In the genomic region with DNA sequence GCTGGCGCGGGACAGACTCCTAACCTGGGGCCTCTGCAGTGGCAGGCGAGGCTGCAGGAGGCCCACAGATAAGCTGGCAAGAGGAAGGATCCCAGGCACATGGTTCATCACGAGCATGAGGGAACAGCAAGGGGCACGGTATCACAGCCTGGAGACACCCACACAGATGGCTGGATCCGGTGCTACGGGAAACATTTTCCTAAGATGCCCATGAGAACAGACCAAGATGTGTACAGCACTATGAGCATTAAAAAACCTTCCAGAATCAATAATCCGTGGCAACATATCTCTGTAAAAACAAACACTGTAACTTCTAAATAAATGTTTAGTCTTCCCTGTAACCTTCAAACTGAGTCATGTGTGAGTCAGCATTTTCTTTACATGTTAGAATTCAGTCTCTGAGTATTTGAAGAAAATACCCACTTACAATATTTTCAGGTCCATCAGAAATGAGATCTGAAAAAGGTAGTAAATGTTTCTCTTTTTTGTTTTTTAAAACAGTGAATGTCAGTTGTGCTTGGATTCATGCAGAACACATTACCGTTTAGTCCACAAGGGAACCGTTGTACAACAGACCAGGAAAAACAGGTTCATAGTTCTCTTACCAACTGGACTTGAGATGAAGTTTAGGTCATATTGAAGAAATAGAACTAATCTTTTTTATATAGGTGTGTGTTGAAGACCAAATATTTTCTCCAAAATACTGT, we compare ENCODE assay signal across 10 cellular contexts.
DNase-seq lines count a peak whose midpoint lies in the region; TF ChIP-seq lines count a peak whose summit lies in the region.
"Had no signal": no experiment of that assay in that cellular context is flagged by ENCODE, and none has a peak within 500 bp of the region (broad histone marks: within the 10 kb centered on the region; RNA-seq: fewer than 3 reads in every experiment).

No MANE protein-coding gene starts in this region.

- H4K91ac ChIP-seq in H9 (ENCODE audit: insufficient read length, low read depth, low read length): no peak overlapping the region

- H2BK20ac ChIP-seq in H9 (ENCODE audit: low read depth, low read length, poor library complexity, severe bottlenecking): no peak overlapping the region

- no CpG with 5 or more reads among the region's 10 CpGs for WGBS in H9 (ENCODE audit: extremely low coverage, insufficient read length, low lambda C conversion rate)

- peak overlapping the region in 1 of 3 experiments; percentile 77; a peak in 1 of 7 replicates for H3K27ac Mint-ChIP-seq in H9
- H3K27ac Mint-ChIP-seq: activated naive CD4-positive, alpha-beta T cell treated with anti-CD3 and anti-CD28 coated beads, Interleukin-2, amount 50 U/mL, for 24 hours; stimulated activated effector memory CD8-positive, alpha-beta T cell treated with anti-CD3 and anti-CD28 coated beads, Interleukin-12 subunit alpha, Interleukin-12 subunit beta, amount 100 ng/mL, for 72 hours had no signal

- no peak overlapping the region for H2BK120ac ChIP-seq in H9 (ENCODE audit: low read depth, low read length, poor library complexity, severe bottlenecking)

- no peak overlapping the region for H3K27ac ChIP-seq in H9 (ENCODE audit: insufficient read length, low read depth, low read length)

- H3K4me1 Mint-ChIP-seq in H9: peaks cover 2 to 3% of the 10 kb centered on the region in 2 experiments; a peak in 2 of 4 replicates
- H3K4me1 Mint-ChIP-seq: activated naive CD4-positive, alpha-beta T cell treated with anti-CD3 and anti-CD28 coated beads, Interleukin-2, amount 50 U/mL, for 24 hours had no signal

- no peaks in the 10 kb centered on the region for H3K79me1 ChIP-seq in H9 (ENCODE audit: insufficient read depth, low read depth, low read length, poor library complexity, severe bottlenecking)

- no peaks in the 10 kb centered on the region for H3K9me3 Mint-ChIP-seq in H9
- H3K9me3 Mint-ChIP-seq: activated naive CD4-positive, alpha-beta T cell treated with anti-CD3 and anti-CD28 coated beads, Interleukin-2, amount 50 U/mL, for 24 hours; stimulated activated effector memory CD8-positive, alpha-beta T cell treated with anti-CD3 and anti-CD28 coated beads, Interleukin-12 subunit alpha, Interleukin-12 subunit beta, amount 100 ng/mL, for 72 hours had no signal

- peaks cover 2 to 26% (median 13%) of the 10 kb centered on the region in 3 experiments; a peak in 6 of 7 replicates for H3K36me3 Mint-ChIP-seq in H9 (ENCODE audit: insufficient read depth in 1 of 3, low read depth in 3 of 3)
- H3K36me3 Mint-ChIP-seq: activated naive CD4-positive, alpha-beta T cell treated with anti-CD3 and anti-CD28 coated beads, Interleukin-2, amount 50 U/mL, for 24 hours; stimulated activated effector memory CD8-positive, alpha-beta T cell treated with anti-CD3 and anti-CD28 coated beads, Interleukin-12 subunit alpha, Interleukin-12 subunit beta, amount 100 ng/mL, for 72 hours had no signal

- no peak overlapping the region for H2AK5ac ChIP-seq in H9 (ENCODE audit: insufficient read length, low read length)

- H3K27me3 Mint-ChIP-seq in H9 (ENCODE audit: low read depth): peaks cover 1% of the 10 kb centered on the region; the same call in 1 of the 2 replicates
- H3K27me3 Mint-ChIP-seq: activated naive CD4-positive, alpha-beta T cell treated with anti-CD3 and anti-CD28 coated beads, Interleukin-2, amount 50 U/mL, for 24 hours had no signal

- H3K27me3 ChIP-seq in MG63: no peaks in the 10 kb centered on the region
- H3K27me3 ChIP-seq in H9 (ENCODE audit: insufficient read depth, low read length): no peaks in the 10 kb centered on the region

- no peak overlapping the region for H2AFZ ChIP-seq in H9 (ENCODE audit: low read length)

- no peak overlapping the region for H3K4me3 Mint-ChIP-seq in H9
- H3K4me3 Mint-ChIP-seq: activated naive CD4-positive, alpha-beta T cell treated with anti-CD3 and anti-CD28 coated beads, Interleukin-2, amount 50 U/mL, for 24 hours; stimulated activated effector memory CD8-positive, alpha-beta T cell treated with anti-CD3 and anti-CD28 coated beads, Interleukin-12 subunit alpha, Interleukin-12 subunit beta, amount 100 ng/mL, for 72 hours had no signal

- H3K79me2 ChIP-seq in H9 (ENCODE audit: insufficient read depth, low read length): no peaks in the 10 kb centered on the region

- H3T11ph ChIP-seq in H9 (ENCODE audit: low read length): no peak overlapping the region

- H3K18ac ChIP-seq in H9 (ENCODE audit: insufficient read length, low read depth, low read length): no peak overlapping the region

- H3K23me2 ChIP-seq in H9 (ENCODE audit: insufficient read length, low read depth, low read length, poor library complexity, severe bottlenecking): no peaks in the 10 kb centered on the region

- H4K5ac ChIP-seq in H9 (ENCODE audit: insufficient read length, low read depth, low read length): no peak overlapping the region

- no peak overlapping the region for H3K23ac ChIP-seq in H9 (ENCODE audit: insufficient read length, low read depth, low read length)

- H2BK5ac ChIP-seq in H9 (ENCODE audit: insufficient read length, low read length): no peak overlapping the region

- H3K4me1 ChIP-seq in H9 (ENCODE audit: insufficient read depth, low read length): no peaks in the 10 kb centered on the region

- H2BK12ac ChIP-seq in H9 (ENCODE audit: insufficient read length, low read depth, low read length): no peak overlapping the region

- no peak overlapping the region for H3K4me3 ChIP-seq in AG10803 (ENCODE audit: low read length)
- H3K4me3 ChIP-seq in MG63: no peak overlapping the region
- no peak overlapping the region for H3K4me3 ChIP-seq in choroid plexus epithelial cell (ENCODE audit: low read depth, low read length)

- H3K14ac ChIP-seq in H9 (ENCODE audit: insufficient read depth, low read length): no peak overlapping the region

- H4K20me1 ChIP-seq in H9 (ENCODE audit: control insufficient read depth, insufficient read depth, insufficient read length): no peaks in the 10 kb centered on the region

- H3K56ac ChIP-seq in H9 (ENCODE audit: insufficient read length, low read depth, low read length): no peak overlapping the region

- DNase-seq in AG10803 (ENCODE audit: low read depth) (peak; percentile 70), MG63 (peak; percentile 80), choroid plexus epithelial cell (ENCODE audit: low read depth) (peak; percentile 70), myocyte (ENCODE audit: low read depth) (peak; percentile 50), H9 (no peak), NCI-H2081 (lab: John Stamatoyannopoulos, UW) (no peak), NCI-H345 treated with DMSO at 0.1 percent for 48 hours (lab: John Stamatoyannopoulos, UW; ENCODE audit: unreplicated experiment) (no peak)
- no peak for DNase-seq in effector CD8-positive, alpha-beta T cell (lab: John Stamatoyannopoulos, UW)

- H3K9ac ChIP-seq in H9 (ENCODE audit: extremely low read depth, insufficient read length, low read length): no peak overlapping the region

- no peaks in the 10 kb centered on the region for H3K36me3 ChIP-seq in MG63

- H4K8ac ChIP-seq in H9 (replicated peaks; ENCODE audit: insufficient read length, low read depth, low read length): no peak overlapping the region

- no peak overlapping the region for H3K4me2 ChIP-seq in H9 (ENCODE audit: insufficient read depth, insufficient read length, low read length)

- H2BK15ac ChIP-seq in H9 (ENCODE audit: low read depth, low read length): no peak overlapping the region

- H3K9me3 ChIP-seq in MG63 (no peaks in the 10 kb centered on the region), H9 (ENCODE audit: control insufficient read depth, low read depth, low read length) (no peaks in the 10 kb centered on the region)

- TF ChIP-seq CTCF in AG10803 (conservative IDR thresholded peaks at IDR 0.05; ENCODE audit: low read length): no peak; the same call in 1 of the 2 replicates
- TF ChIP-seq CTCF in choroid plexus epithelial cell (conservative IDR thresholded peaks at IDR 0.05; ENCODE audit: low read depth, low read length): no peak
- TF ChIP-seq CTCF in H9 (conservative IDR thresholded peaks at IDR 0.05): no peak

- H3K4ac ChIP-seq in H9 (ENCODE audit: low read depth, low read length): no peak overlapping the region

Comparison
In these comparisons a context has a peak if more than half of its experiments do, and no peak if none do; other contexts are left out.
1. DNase-seq: peak in AG10803 (single experiment), MG63 (single experiment), choroid plexus epithelial cell (single experiment) and myocyte (single experiment); none in H9 (single experiment), NCI-H2081 (0 of 2), effector CD8-positive, alpha-beta T cell (single experiment) and NCI-H345 treated with DMSO at 0.1 percent for 48 hours (single experiment).